In the genomic region with DNA sequence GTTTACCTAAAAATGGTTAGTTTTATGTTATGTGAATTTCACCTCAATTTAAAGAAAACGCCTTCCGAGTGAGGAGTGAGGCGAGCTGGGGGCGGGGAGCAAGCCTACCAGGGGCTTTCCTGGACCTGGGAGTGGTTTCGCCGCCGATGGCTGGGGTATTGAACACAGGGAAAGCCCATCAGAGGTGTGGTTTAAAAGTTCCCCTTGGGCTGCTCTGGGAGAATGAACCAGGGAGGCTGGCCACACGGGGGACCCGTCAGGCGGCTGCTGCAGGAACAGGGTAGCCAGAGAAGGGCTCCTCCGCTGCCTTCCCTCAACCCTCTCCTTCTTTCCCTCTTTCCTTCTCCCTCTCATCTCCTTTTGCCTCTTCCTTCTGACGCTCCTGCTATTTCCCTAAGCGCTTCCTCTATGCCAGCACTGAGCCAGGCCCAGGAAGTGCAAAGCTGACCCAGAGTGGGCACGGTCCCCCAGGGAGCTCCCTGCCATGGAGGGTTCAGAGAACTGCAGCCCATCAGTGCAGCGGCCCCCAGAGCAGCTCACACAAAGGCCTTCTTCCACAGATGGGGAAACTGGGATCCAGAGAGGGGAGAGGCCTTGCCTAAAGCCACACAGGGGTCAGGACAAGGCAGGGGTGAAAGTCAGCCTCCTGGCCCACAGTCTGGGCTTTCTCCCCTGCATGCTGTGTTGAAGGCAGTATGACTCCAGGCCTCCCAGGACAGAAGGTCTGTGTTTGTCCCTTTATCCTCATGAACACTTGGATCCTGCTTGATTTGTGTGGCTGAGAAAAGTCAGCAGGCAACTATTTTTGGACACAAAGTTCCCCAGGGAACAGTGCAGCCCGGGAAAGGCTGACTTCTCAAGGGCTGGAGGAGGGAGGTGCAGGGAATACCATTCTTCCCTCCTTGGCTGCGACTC, we compare ENCODE assay signal across 8 cellular contexts. TPM values are rescaled to one million over a fixed set of nuclear protein-coding genes. Genes with fewer than 3 reads are reported as not detected.
DNase-seq lines count a peak whose midpoint lies in the region; ATAC-seq and TF ChIP-seq lines count a peak whose summit lies in the region.

No MANE protein-coding gene starts in this region.

- H3K27me3 ChIP-seq in endodermal cell (ENCODE audit: control insufficient read depth, insufficient read depth, low read length, poor library complexity, severe bottlenecking), result no peaks in the 10 kb centered on the region
- no peaks in the 10 kb centered on the region for H3K27me3 ChIP-seq in neutrophil
- no peaks in the 10 kb centered on the region for H3K27me3 ChIP-seq in tibial nerve
- no peaks in the 10 kb centered on the region for H3K27me3 ChIP-seq in HAP-1 (ENCODE audit: low read depth)

- 61 to 73% methylated on average over 11 to 17 of the region's 17 CpGs for WGBS in endodermal cell (ENCODE audit: insufficient coverage in 1 of 2, insufficient read length in 1 of 2), 2 experiments
- WGBS in tibial nerve, 2 donors, result 32 to 35% methylated on average over 17 of the region's 17 CpGs

- H3K4me1 ChIP-seq in endodermal cell (ENCODE audit: control insufficient read depth, insufficient read depth, low read length) (peaks cover 14% of the 10 kb centered on the region), neutrophil (ENCODE audit: control insufficient read depth in 1 of 2, insufficient read depth in 1 of 2, low read depth in 1 of 2, low read length in 1 of 2) (peaks cover 80 to 100% of the 10 kb centered on the region in 2 experiments), tibial nerve (peaks cover 0 to 66% (median 46%) of the 10 kb centered on the region in 4 donors), HAP-1 (no peaks in the 10 kb centered on the region)

- H3K9ac ChIP-seq in endodermal cell (ENCODE audit: extremely low read depth, low read length, poor library complexity, severe bottlenecking), result no peak overlapping the region

- H3K4me3 Mint-ChIP-seq in CD14-positive monocyte (peak overlapping the region; percentile 73 to 91), endodermal cell (no peak overlapping the region)
- peak overlapping the region; percentile 99 for H3K4me3 Mint-ChIP-seq in activated CD4-positive, alpha-beta memory T cell treated with anti-CD3 and anti-CD28 coated beads for 36 hours

- peaks cover 0 to 2% (median 0%) of the 10 kb centered on the region in 3 donors for H3K27me3 Mint-ChIP-seq in CD14-positive monocyte (ENCODE audit: low read depth in 3 of 3)
- H3K27me3 Mint-ChIP-seq in activated CD4-positive, alpha-beta memory T cell treated with anti-CD3 and anti-CD28 coated beads for 36 hours, result no peaks in the 10 kb centered on the region
- no peaks in the 10 kb centered on the region for H3K27me3 Mint-ChIP-seq in endodermal cell (ENCODE audit: insufficient read depth)

- DNase-seq in CD14-positive monocyte (ENCODE audit: low spot score), result no peak
- peak; percentile 88 for DNase-seq in activated CD4-positive, alpha-beta memory T cell treated with anti-CD3 and anti-CD28 coated beads for 36 hours
- peak; percentile 80 for DNase-seq in endodermal cell
- DNase-seq in tibial nerve (ENCODE audit: low spot score in 2 of 2), result no peak
- no peak for DNase-seq in HAP-1 (ENCODE audit: low spot score in 2 of 2)

- POLR2A ChIA-PET in activated CD4-positive, alpha-beta memory T cell treated with anti-CD3 and anti-CD28 coated beads for 36 hours (lab: Charles Lee), result interaction anchor here (1.1 to 8.9 kb wide), 6 partner anchors 11 to 37 kb away, joined by 3 to 100 read pairs (median 48); no protein-coding TSS in a partner anchor

- H3K4me3 ChIP-seq in endodermal cell (ENCODE audit: low read length) (no peak overlapping the region), neutrophil (ENCODE audit: low read depth in 1 of 2, low read length in 1 of 2) (peak overlapping the region; percentile 77 to 80), tibial nerve (peak overlapping the region in 3 of 4 donors; percentile 9 to 17 (median 13)), HAP-1 (no peak overlapping the region)

- peaks cover 47 to 78% of the 10 kb centered on the region in 2 donors for H3K36me3 Mint-ChIP-seq in CD14-positive monocyte
- peaks cover 72% of the 10 kb centered on the region for H3K36me3 Mint-ChIP-seq in activated CD4-positive, alpha-beta memory T cell treated with anti-CD3 and anti-CD28 coated beads for 36 hours
- peaks cover 3% of the 10 kb centered on the region for H3K36me3 Mint-ChIP-seq in endodermal cell (ENCODE audit: low read depth)

- no peaks in the 10 kb centered on the region for H3K36me3 ChIP-seq in endodermal cell (ENCODE audit: control insufficient read depth, insufficient read depth, low read length)
- peaks cover 43% of the 10 kb centered on the region for H3K36me3 ChIP-seq in neutrophil
- peaks cover 0 to 30% (median 0%) of the 10 kb centered on the region in 3 donors for H3K36me3 ChIP-seq in tibial nerve
- H3K36me3 ChIP-seq in HAP-1 (replicated peaks), result peaks cover 4% of the 10 kb centered on the region

- CTCF ChIA-PET in activated CD4-positive, alpha-beta memory T cell treated with anti-CD3 and anti-CD28 coated beads for 36 hours (lab: Charles Lee), result interaction anchor here (1.0 to 7.4 kb wide), 4 partner anchors 10 to 124 kb away, joined by 3 to 78 read pairs (median 30); no protein-coding TSS in a partner anchor

- H3K4me1 Mint-ChIP-seq in CD14-positive monocyte (peaks cover 67% of the 10 kb centered on the region), endodermal cell (peaks cover 26% of the 10 kb centered on the region)
- peaks cover 66% of the 10 kb centered on the region for H3K4me1 Mint-ChIP-seq in activated CD4-positive, alpha-beta memory T cell treated with anti-CD3 and anti-CD28 coated beads for 36 hours (ENCODE audit: low read depth)

- ATAC-seq in HG02870 (IDR thresholded peaks at IDR 0.05; ENCODE audit: unreplicated experiment) (peak; percentile 19), GM21723 (IDR thresholded peaks at IDR 0.05; ENCODE audit: unreplicated experiment) (no peak)

- H3K9me3 ChIP-seq in endodermal cell (ENCODE audit: control insufficient read depth, low read length) (no peaks in the 10 kb centered on the region), neutrophil (no peaks in the 10 kb centered on the region), tibial nerve (no peaks in the 10 kb centered on the region), HAP-1 (no peaks in the 10 kb centered on the region)

- TF ChIP-seq EP300 in tibial nerve (IDR thresholded peaks at IDR 0.05), result peak; percentile 11 to 67

- H3K9me3 Mint-ChIP-seq in CD14-positive monocyte, result peaks cover 0 to 3% (median 0%) of the 10 kb centered on the region in 7 donors
- H3K9me3 Mint-ChIP-seq in activated CD4-positive, alpha-beta memory T cell treated with anti-CD3 and anti-CD28 coated beads for 36 hours, result no peaks in the 10 kb centered on the region
- H3K9me3 Mint-ChIP-seq in endodermal cell, result no peaks in the 10 kb centered on the region

- H3K27ac ChIP-seq in endodermal cell (ENCODE audit: low read depth, low read length), result peak overlapping the region; percentile 2
- peak overlapping the region; percentile 98 for H3K27ac ChIP-seq in neutrophil
- peak overlapping the region; percentile 55 to 93 (median 92) for H3K27ac ChIP-seq in tibial nerve

- TF ChIP-seq CTCF in CD14-positive monocyte (IDR thresholded peaks at IDR 0.05) (peak; percentile 40), endodermal cell (conservative IDR thresholded peaks at IDR 0.05) (peak; percentile 45), neutrophil (IDR thresholded peaks at IDR 0.05) (peak; percentile 43), tibial nerve (IDR thresholded peaks at IDR 0.05) (no peak)

- TF ChIP-seq POLR2A in tibial nerve (IDR thresholded peaks at IDR 0.05), result peak in 1 of 2 donors; percentile 14

- intact Hi-C loops in CD14-positive monocyte (cut with micrococcal nuclease), result no loop called here
- intact Hi-C loops in activated CD4-positive, alpha-beta memory T cell treated with anti-CD3 and anti-CD28 coated beads for 36 hours (cut with micrococcal nuclease), result no loop called here

- in situ Hi-C loops in HAP-1 (cut with MboI; ENCODE audit: low sequenced_read_pairs), result no loop called here

- peak overlapping the region; percentile 96 to 100 (median 99) for H3K27ac Mint-ChIP-seq in CD14-positive monocyte
- peak overlapping the region; percentile 94 for H3K27ac Mint-ChIP-seq in activated CD4-positive, alpha-beta memory T cell treated with anti-CD3 and anti-CD28 coated beads for 36 hours
- H3K27ac Mint-ChIP-seq in endodermal cell, result peak overlapping the region; percentile 52

RNA-seq across cellular contexts. Expression of gene AKNA, which starts 4.6 kb away (rescaled TPM):
- polyA plus RNA-seq in CD14-positive monocyte, result 1 to 10 TPM; 3.3 to 7.3 TPM
- 100 to 1,000 TPM; 127 to 130 TPM for total RNA-seq in activated CD4-positive, alpha-beta memory T cell treated with anti-CD3 and anti-CD28 coated beads for 36 hours
- total RNA-seq in endodermal cell (10 to 100 TPM; 12.2 to 15.4 TPM), tibial nerve (10 to 100 TPM; 23.6 to 42.2 (median 36.6) TPM)
- 16.6 TPM for polyA plus RNA-seq in endodermal cell (2013, experiment 1 of 2)
- polyA plus RNA-seq in endodermal cell (2013, experiment 2 of 2), result 16.2 TPM

RNA-seq across cellular contexts. Expression of gene ORM2, which starts 53.5 kb away (rescaled TPM):
- under 1 TPM in 1 of 2 donors, not detected in 1; 0.30 TPM for polyA plus RNA-seq in CD14-positive monocyte
- not detected for total RNA-seq in activated CD4-positive, alpha-beta memory T cell treated with anti-CD3 and anti-CD28 coated beads for 36 hours
- under 1 TPM; 0.59 to 0.80 TPM for total RNA-seq in endodermal cell
- polyA plus RNA-seq in endodermal cell (2013, experiment 1 of 2), result not detected
- not detected for polyA plus RNA-seq in endodermal cell (2013, experiment 2 of 2)
- total RNA-seq in tibial nerve, result not detected

Comparison
In these comparisons a context has a peak if more than half of its experiments do, and no peak if none do; other contexts are left out.
1. DNase-seq: peak in activated CD4-positive, alpha-beta memory T cell treated with anti-CD3 and anti-CD28 coated beads for 36 hours (single experiment) and endodermal cell (single experiment); none in CD14-positive monocyte (single experiment), tibial nerve (0 of 2) and HAP-1 (0 of 2).
2. CTCF ChIP-seq: peak in CD14-positive monocyte (single experiment), endodermal cell (single experiment) and neutrophil (single experiment); none in tibial nerve (0 of 5).
3. H3K27ac ChIP-seq: peak in every context shown above with its lines; median percentile 98 in neutrophil; 92 in tibial nerve; 2 in endodermal cell.
4. H3K4me3 ChIP-seq: peak in neutrophil (2 of 2) and tibial nerve (3 of 4); none in endodermal cell (single experiment) and HAP-1 (single experiment).
5. Peak in every context shown above with its lines, with median percentiles within 50 percentile points of each other: H3K27ac Mint-ChIP-seq.